12 cellular contexts compared by ENCODE assay signal in the genomic region with DNA sequence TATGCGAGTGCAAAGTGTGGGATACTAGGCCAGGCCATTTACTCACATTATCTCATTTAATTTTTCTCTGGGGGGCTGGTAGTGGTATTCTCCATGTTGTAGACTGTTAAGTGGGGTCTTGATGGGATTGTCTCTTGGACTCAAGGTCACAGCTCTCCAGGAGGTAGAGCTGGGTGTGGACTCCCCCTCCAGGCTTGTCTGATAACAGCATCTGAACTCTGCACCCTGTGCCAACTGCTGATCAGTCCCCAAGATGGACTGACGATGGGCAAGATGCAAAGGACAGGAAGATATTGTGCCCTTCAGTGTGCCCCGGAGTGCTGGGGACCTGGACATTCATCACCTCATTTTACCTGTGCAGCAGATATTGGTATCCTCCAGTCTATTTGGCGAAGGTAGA.
DNase-seq lines count a peak whose midpoint lies in the region; ATAC-seq and TF ChIP-seq lines count a peak whose summit lies in the region.
"Had no signal": no experiment of that assay in that cellular context is flagged by ENCODE, and none has a peak within 500 bp of the region (broad histone marks: within the 10 kb centered on the region; RNA-seq: fewer than 3 reads in every experiment).

No MANE protein-coding gene starts in this region.

- peaks cover 41% of the 10 kb centered on the region for H3K4me1 Mint-ChIP-seq in activated CD8-positive, alpha-beta T cell treated with anti-CD3 and anti-CD28 coated beads, Interleukin-2, amount 10 ng/mL, durations not matched to agents 7 days and 5 days (ENCODE audit: low read depth)

- peak overlapping the region; percentile 24 to 87 for H3K27ac ChIP-seq in prostate gland

- WGBS in prostate gland, result 87% methylated on average over 4 of the region's 4 CpGs

- POLR2A ChIA-PET in GM10248 (lab: Yijun Ruan, JAX), result no interaction called here
- POLR2A ChIA-PET in activated CD8-positive, alpha-beta T cell treated with anti-CD3 and anti-CD28 coated beads, Interleukin-2, amount 10 ng/mL, durations not matched to agents 7 days and 5 days (lab: Charles Lee), result no interaction called here

- no peak overlapping the region for H3K27ac Mint-ChIP-seq in activated CD8-positive, alpha-beta T cell treated with anti-CD3 and anti-CD28 coated beads, Interleukin-2, amount 10 ng/mL, durations not matched to agents 7 days and 5 days

- H3K9me3 ChIP-seq in prostate gland, result no peaks in the 10 kb centered on the region

- DNase-seq in GM10248 (ENCODE audit: extremely low spot score) (peak; percentile 41), HuH-7 (ENCODE audit: low spot score) (peak; percentile 31), prostate gland (ENCODE audit: low spot score) (no peak), kidney tubule cell (ENCODE audit: low spot score) (no peak), AG08396 (ENCODE audit: low spot score) (no peak), hepatic stellate cell (ENCODE audit: low spot score) (no peak)
- DNase-seq in activated CD8-positive, alpha-beta T cell treated with anti-CD3 and anti-CD28 coated beads, Interleukin-2, amount 10 ng/mL, durations not matched to agents 7 days and 5 days, result peak; percentile 27
- no peak for DNase-seq in activated CD8-positive, alpha-beta memory T cell treated with anti-CD3 and anti-CD28 coated beads for 24 hours
- DNase-seq: head of caudate nucleus, mesenchymal stem cell, NCI-H446 treated with DMSO at 0.1 percent for 48 hours, trophoblast cell had no signal

- H3K4me3 Mint-ChIP-seq in activated CD8-positive, alpha-beta T cell treated with anti-CD3 and anti-CD28 coated beads, Interleukin-2, amount 10 ng/mL, durations not matched to agents 7 days and 5 days, result no peak overlapping the region

- CTCF ChIA-PET in GM10248 (lab: Yijun Ruan, JAX), result interaction anchor here (1.0 to 2.5 kb wide), 9 partner anchors 12 to 268 kb away, joined by 3 to 15 read pairs (median 6); no protein-coding TSS in a partner anchor
- CTCF ChIA-PET in activated CD8-positive, alpha-beta T cell treated with anti-CD3 and anti-CD28 coated beads, Interleukin-2, amount 10 ng/mL, durations not matched to agents 7 days and 5 days (lab: Charles Lee), result interaction anchor here (1.4 to 8.1 kb wide), 2 partner anchors 37 to 161 kb away, joined by 3 to 62 read pairs; no protein-coding TSS in a partner anchor

- TF ChIP-seq POLR2A in prostate gland (IDR thresholded peaks at IDR 0.05), result no peak

- no peak overlapping the region for H3K4me3 ChIP-seq in prostate gland

- H3K36me3 Mint-ChIP-seq in activated CD8-positive, alpha-beta T cell treated with anti-CD3 and anti-CD28 coated beads, Interleukin-2, amount 10 ng/mL, durations not matched to agents 7 days and 5 days (ENCODE audit: low read depth), result peaks cover 25% of the 10 kb centered on the region

- no peaks in the 10 kb centered on the region for H3K27me3 ChIP-seq in prostate gland (replicated peaks; ENCODE audit: insufficient read depth)

- peak; percentile 13 for TF ChIP-seq CTCF in GM10248 (IDR thresholded peaks at IDR 0.05; ENCODE audit: control extremely low read depth, extremely low read depth, low read depth, missing control alignments)
- TF ChIP-seq CTCF in prostate gland (IDR thresholded peaks at IDR 0.05), result no peak

- H3K9me3 Mint-ChIP-seq in activated CD8-positive, alpha-beta T cell treated with anti-CD3 and anti-CD28 coated beads, Interleukin-2, amount 10 ng/mL, durations not matched to agents 7 days and 5 days (ENCODE audit: insufficient read depth), result no peaks in the 10 kb centered on the region

- intact Hi-C loops in prostate gland (cut with DNase I), result loop anchor here (10.0 kb wide), 2 partner anchors 151 to 261 kb away; no protein-coding TSS in a partner anchor

- ATAC-seq in activated CD8-positive, alpha-beta T cell treated with anti-CD3 and anti-CD28 coated beads, Interleukin-2, amount 10 ng/mL, durations not matched to agents 7 days and 5 days, result no peak

- H3K36me3 ChIP-seq in prostate gland, result no peaks in the 10 kb centered on the region

- H3K27me3 Mint-ChIP-seq in activated CD8-positive, alpha-beta T cell treated with anti-CD3 and anti-CD28 coated beads, Interleukin-2, amount 10 ng/mL, durations not matched to agents 7 days and 5 days (ENCODE audit: low read depth), result no peaks in the 10 kb centered on the region

- peaks cover 26% of the 10 kb centered on the region for H3K4me1 ChIP-seq in prostate gland (replicated peaks)

Comparison
In these comparisons a context has a peak if more than half of its experiments do, and no peak if none do; other contexts are left out.
1. DNase-seq: peak in GM10248 (single experiment), HuH-7 (single experiment) and activated CD8-positive, alpha-beta T cell treated with anti-CD3 and anti-CD28 coated beads, Interleukin-2, amount 10 ng/mL, durations not matched to agents 7 days and 5 days (single experiment); none in prostate gland (single experiment), kidney tubule cell (single experiment), AG08396 (single experiment), activated CD8-positive, alpha-beta memory T cell treated with anti-CD3 and anti-CD28 coated beads for 24 hours (single experiment) and hepatic stellate cell (single experiment).